ENCODE assay signal across 12 cellular contexts in genomic region chr11:130904380-130904779, GRCh38. TPM values are rescaled to one million over a fixed set of nuclear protein-coding genes. Genes with fewer than 3 reads are reported as not detected.
DNase-seq lines count a peak whose midpoint lies in the region; ATAC-seq and TF ChIP-seq lines count a peak whose summit lies in the region.
"Had no signal": no experiment of that assay in that cellular context is flagged by ENCODE, and none has a peak within 500 bp of the region (broad histone marks: within the 10 kb centered on the region; RNA-seq: fewer than 3 reads in every experiment).

No MANE protein-coding gene starts in this region.

- intact Hi-C loops in cardiac septum (cut with DNase I) (no loop called here), uterus (cut with DNase I; ENCODE audit: low total_unique reads) (no loop called here)

- DNase-seq in right atrium auricular region (ENCODE audit: low spot score) (no peak), cardiac septum (ENCODE audit: low spot score) (no peak), RWPE2 (ENCODE audit: low spot score) (no peak), fibroblast of villous mesenchyme (ENCODE audit: low read depth) (peak; percentile 29), uterus (no peak), NCI-H69 (lab: John Stamatoyannopoulos, UW) (no peak)
- DNase-seq: activated naive CD8-positive, alpha-beta T cell treated with anti-CD3 and anti-CD28 coated beads for 36 hours; DMS79; immature natural killer cell; NCI-H1048 had no signal

- TF ChIP-seq CTCF in right atrium auricular region (IDR thresholded peaks at IDR 0.05) (peak; percentile 26 to 57), RWPE2 (IDR thresholded peaks at IDR 0.05; ENCODE audit: poor library complexity, severe bottlenecking) (peak; percentile 60), fibroblast of villous mesenchyme (IDR thresholded peaks at IDR 0.05; ENCODE audit: insufficient read depth, low read depth, low read length) (peak; percentile 45), uterus (IDR thresholded peaks at IDR 0.05) (peak in 3 of 4 experiments; percentile 5 to 18 (median 10))

- H3K27ac ChIP-seq in right atrium auricular region (no peak overlapping the region), RWPE2 (ENCODE audit: poor library complexity, severe bottlenecking) (no peak overlapping the region), uterus (no peak overlapping the region)

- no peaks in the 10 kb centered on the region for H3K27me3 ChIP-seq in right atrium auricular region
- H3K27me3 ChIP-seq in RWPE2 (ENCODE audit: insufficient read depth, poor library complexity, severe bottlenecking), result no peaks in the 10 kb centered on the region
- H3K27me3 ChIP-seq in uterus, result no peaks in the 10 kb centered on the region

- H3K9me3 ChIP-seq in right atrium auricular region (no peaks in the 10 kb centered on the region), RWPE2 (ENCODE audit: severe bottlenecking) (no peaks in the 10 kb centered on the region), uterus (no peaks in the 10 kb centered on the region)

- TF ChIP-seq POLR2A in uterus (IDR thresholded peaks at IDR 0.05), result no peak

- H3K36me3 ChIP-seq in right atrium auricular region (peaks cover 99% of the 10 kb centered on the region), RWPE2 (ENCODE audit: low read depth) (peaks cover 100% of the 10 kb centered on the region), uterus (no peaks in the 10 kb centered on the region)

- ATAC-seq in RWPE2 (ENCODE audit: low read depth), result peak; percentile 22; the same call in 1 of the 3 replicates
- no peak for ATAC-seq in GM18502 (IDR thresholded peaks at IDR 0.05; ENCODE audit: poor library complexity, unreplicated experiment)
- ATAC-seq in HG02642 (IDR thresholded peaks at IDR 0.05; ENCODE audit: poor library complexity, unreplicated experiment), result no peak

- H3K4me1 ChIP-seq in right atrium auricular region (no peaks in the 10 kb centered on the region), RWPE2 (ENCODE audit: insufficient read depth, poor library complexity, severe bottlenecking) (peaks cover 12% of the 10 kb centered on the region), uterus (no peaks in the 10 kb centered on the region)

- H3K4me3 ChIP-seq in right atrium auricular region, result no peak overlapping the region
- H3K4me3 ChIP-seq in RWPE2 (ENCODE audit: severe bottlenecking), result no peak overlapping the region
- no peak overlapping the region for H3K4me3 ChIP-seq in fibroblast of villous mesenchyme (ENCODE audit: low read depth, low read length)
- H3K4me3 ChIP-seq in uterus, result no peak overlapping the region

RNA-seq across cellular contexts. Expression of gene SNX19, which starts 11.9 kb away (rescaled TPM):
- 10 to 100 TPM; 66.9 to 85.1 TPM for total RNA-seq in right atrium auricular region
- total RNA-seq in cardiac septum, result 45.9 TPM
- 96.3 and 106 TPM in 2 replicates for total RNA-seq in fibroblast of villous mesenchyme
- 100 to 1,000 TPM in 1 of 4 donors, 10 to 100 TPM in 3; 24.4 to 226 (median 82.3) TPM for total RNA-seq in uterus

Comparison
In these comparisons a context has a peak if more than half of its experiments do, and no peak if none do; other contexts are left out.
1. CTCF ChIP-seq: peak in every context shown above with its lines; median percentile 60 in RWPE2; 45 in fibroblast of villous mesenchyme; 42 in right atrium auricular region; 10 in uterus.